ENCODE assay signal across 1 cellular context in the genomic region with DNA sequence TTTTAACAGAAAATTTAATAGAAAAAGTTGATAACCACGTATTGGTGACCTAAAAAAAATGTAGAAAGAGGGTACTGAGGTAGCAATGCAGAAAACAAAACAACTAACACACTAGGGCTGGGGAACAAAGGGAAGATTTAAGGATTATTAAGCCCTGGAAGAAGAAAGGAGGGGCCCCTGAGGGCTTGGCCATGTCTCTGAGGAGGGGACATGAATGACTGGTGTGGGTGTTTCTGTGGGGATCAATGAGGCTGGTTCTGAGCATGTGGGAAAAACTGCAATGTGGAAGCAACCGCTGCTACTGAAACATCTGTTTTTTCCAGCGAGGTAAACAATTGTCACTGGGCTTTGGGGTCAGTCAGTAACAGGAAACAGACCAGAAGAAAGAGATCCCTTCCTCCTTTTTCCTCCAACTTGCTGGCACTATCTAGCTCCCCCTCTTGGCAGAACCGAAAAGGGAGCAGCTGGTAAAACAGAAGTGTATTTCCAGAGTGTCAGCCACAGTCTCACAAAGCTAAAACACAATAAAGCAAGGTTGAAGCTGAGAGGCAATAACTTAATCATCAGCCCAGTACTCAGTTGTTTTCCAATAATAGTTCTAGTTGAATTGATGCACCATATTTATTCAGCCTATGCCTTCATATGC.
TF ChIP-seq lines count a peak whose summit lies in the region.

No MANE protein-coding gene starts in this region.

TF ChIP-seq in HepG2, 621 proteins besides CTCF, POLR2A, EP300 and RAD21:
- TF ChIP-seq SMC3 (IDR thresholded peaks at IDR 0.05; ENCODE audit: low read length) (0 out of 2 replicates have a peak, but pooled peaks have one; percentile 6), ONECUT2 (CRISPR knock-in tag; IDR thresholded peaks at IDR 0.05) (no peak)
